1 cellular context compared by ENCODE assay signal in the genomic region with DNA sequence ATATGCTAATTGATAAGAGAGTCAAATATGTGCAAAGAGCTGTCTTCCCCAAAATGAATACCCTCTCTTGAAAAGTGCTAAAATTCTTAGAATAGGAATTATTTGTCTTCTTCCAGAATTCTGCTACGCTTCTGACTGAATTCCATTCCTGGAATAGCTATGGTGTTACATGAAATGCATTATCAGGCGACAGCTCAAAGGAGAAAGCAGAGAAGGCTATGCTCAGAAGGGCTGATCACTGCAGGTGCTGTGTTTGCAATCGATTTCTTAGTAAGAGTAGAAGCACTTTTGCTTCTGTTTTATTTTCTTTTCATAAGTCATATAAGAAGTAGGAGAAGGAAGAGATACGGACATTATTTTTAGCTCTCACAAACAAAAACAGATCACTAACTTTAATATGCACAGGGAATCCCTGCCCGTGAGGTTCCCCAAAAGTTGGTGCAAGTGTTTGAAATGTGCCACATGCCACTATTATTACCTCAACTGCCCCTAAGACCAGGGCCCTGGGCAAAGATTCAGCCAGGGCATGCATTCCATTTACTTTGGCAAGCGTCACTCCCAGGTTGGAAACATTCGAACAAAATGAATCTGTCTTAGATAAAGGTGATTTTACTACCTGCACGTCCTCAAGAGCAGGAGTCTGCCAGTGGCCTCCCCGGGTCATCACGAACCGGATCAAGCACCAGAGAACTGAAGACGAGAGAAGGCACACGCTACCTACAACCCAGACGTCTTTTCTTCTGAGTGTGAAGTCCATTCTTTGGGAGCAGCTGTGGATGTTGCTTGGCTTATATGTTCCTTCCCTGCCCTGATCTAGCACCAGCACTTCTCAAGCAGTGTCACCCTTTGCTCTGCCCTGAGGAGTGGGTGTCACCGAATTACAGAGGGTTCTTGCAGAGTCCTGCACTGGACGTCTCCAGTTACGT.
TF ChIP-seq lines count a peak whose summit lies in the region.

No MANE protein-coding gene starts in this region.

TF ChIP-seq in GM23338, 12 proteins besides CTCF, POLR2A, EP300 and RAD21:
- TF ChIP-seq ZNF114 (CRISPR knock-in tag; IDR thresholded peaks at IDR 0.05) (no peak), EZH2 (IDR thresholded peaks at IDR 0.05; ENCODE audit: low read depth, unreplicated experiment) (no peak), EZH2phosphoT487 (IDR thresholded peaks at IDR 0.05; ENCODE audit: unreplicated experiment) (no peak)
TF ChIP-seq in GM23338: peak in this region for 0.
